In the genomic region with DNA sequence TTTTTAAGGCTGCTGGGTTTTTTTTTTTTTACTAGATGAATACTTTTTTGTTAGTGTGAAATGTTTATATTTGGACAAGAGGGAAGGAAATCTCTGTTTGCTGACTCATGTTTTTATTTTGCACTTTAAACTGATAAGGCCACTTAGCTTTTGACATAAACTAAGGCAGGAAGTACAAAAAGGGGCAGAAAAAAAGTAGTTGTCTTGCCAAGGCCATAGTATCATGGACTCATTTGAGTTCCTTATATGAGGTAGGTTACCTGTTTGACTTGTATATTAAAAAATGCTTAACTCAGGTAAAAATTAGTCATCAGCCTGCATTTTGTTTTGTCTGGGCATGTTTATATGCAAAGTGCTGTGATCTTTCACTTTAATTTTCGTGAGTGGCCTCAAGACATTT, we compare ENCODE assay signal across 16 cellular contexts. TPM values are rescaled to one million over a fixed set of nuclear protein-coding genes. Genes with fewer than 3 reads are reported as not detected.
DNase-seq lines count a peak whose midpoint lies in the region; ATAC-seq and TF ChIP-seq lines count a peak whose summit lies in the region.
"Had no signal": no experiment of that assay in that cellular context is flagged by ENCODE, and none has a peak within 500 bp of the region (broad histone marks: within the 10 kb centered on the region; RNA-seq: fewer than 3 reads in every experiment).

No MANE protein-coding gene starts in this region.

- peaks cover 11% of the 10 kb centered on the region for H3K9me3 Mint-ChIP-seq in activated T-cell treated with anti-CD3 and anti-CD28 coated beads, Interleukin-2, amount 50 U/mL, for 4 hours

- H3K27ac ChIP-seq in RWPE2 (ENCODE audit: poor library complexity, severe bottlenecking) (peak overlapping the region; percentile 74), gastrocnemius medialis (peak overlapping the region in 3 of 4 donors; percentile 32 to 51 (median 44))
- H3K27ac ChIP-seq: cardiac muscle cell, SK-N-MC had no signal

- no peaks in the 10 kb centered on the region for H3K4me1 Mint-ChIP-seq in activated T-cell treated with anti-CD3 and anti-CD28 coated beads, Interleukin-2, amount 50 U/mL, for 4 hours (ENCODE audit: low read depth)

- in situ Hi-C loops in gastrocnemius medialis (cut with MboI; ENCODE audit: low sequenced_read_pairs in 4 of 4): no loop called here

- ATAC-seq in RWPE2 (ENCODE audit: low read depth) (peak; percentile 96), gastrocnemius medialis (no peak), HG03378 (IDR thresholded peaks at IDR 0.05; ENCODE audit: unreplicated experiment) (no peak)
- no peak for ATAC-seq in activated T-cell treated with anti-CD3 and anti-CD28 coated beads, Interleukin-2, amount 50 U/mL, for 4 hours

- H3K9me3 ChIP-seq in RWPE2 (ENCODE audit: severe bottlenecking) (peaks cover 18% of the 10 kb centered on the region), gastrocnemius medialis (peaks cover 0 to 6% (median 0%) of the 10 kb centered on the region in 3 donors)

- H3K4me3 ChIP-seq in RWPE2 (ENCODE audit: severe bottlenecking) (no peak overlapping the region), fibroblast of pulmonary artery (replicated peaks; ENCODE audit: low read depth, low read length) (no peak overlapping the region), gastrocnemius medialis (no peak overlapping the region)
- H3K4me3 ChIP-seq: cardiac muscle cell, SK-N-MC, stomach had no signal

- H3K4me1 ChIP-seq in RWPE2 (ENCODE audit: insufficient read depth, poor library complexity, severe bottlenecking): peaks cover 27% of the 10 kb centered on the region
- peaks cover 24 to 29% of the 10 kb centered on the region in 2 donors for H3K4me1 ChIP-seq in gastrocnemius medialis
- H3K4me1 ChIP-seq: Caco-2 had no signal

- H3K36me3 Mint-ChIP-seq in activated T-cell treated with anti-CD3 and anti-CD28 coated beads, Interleukin-2, amount 50 U/mL, for 4 hours (ENCODE audit: insufficient read depth): no peaks in the 10 kb centered on the region

- CTCF ChIA-PET in HEK293T (lab: Yijun Ruan, JAX): no interaction called here

- intact Hi-C loops in gastrocnemius medialis (cut with DNase I; ENCODE audit: low total_unique reads): no loop called here

- no peaks in the 10 kb centered on the region for H3K27me3 Mint-ChIP-seq in activated T-cell treated with anti-CD3 and anti-CD28 coated beads, Interleukin-2, amount 50 U/mL, for 4 hours (ENCODE audit: low read depth)

- H3K27me3 ChIP-seq in RWPE2 (ENCODE audit: insufficient read depth, poor library complexity, severe bottlenecking): no peaks in the 10 kb centered on the region
- no peaks in the 10 kb centered on the region for H3K27me3 ChIP-seq in gastrocnemius medialis
- H3K27me3 ChIP-seq: cardiac muscle cell, stomach had no signal

- DNase-seq in HCEC 1CT (peak; percentile 13), RWPE2 (ENCODE audit: low spot score) (no peak), fibroblast of pulmonary artery (ENCODE audit: low read depth) (peak; percentile 75), gastrocnemius medialis (no peak), HEK293T (ENCODE audit: extremely low spot score) (no peak), NCI-H774 (lab: John Stamatoyannopoulos, UW) (no peak)
- DNase-seq in activated T-cell treated with anti-CD3 and anti-CD28 coated beads, Interleukin-2, amount 50 U/mL, for 4 hours: no peak
- DNase-seq: activated T-cell treated with anti-CD3 and anti-CD28 coated beads, Interleukin-2, amount 50 U/mL, for 48 hours; Caco-2; NCI-H1105 treated with DMSO at 0.1 percent for 48 hours; NCI-H524 treated with DMSO at 0.1 percent for 48 hours; stimulated activated CD4-positive, alpha-beta T cell treated with anti-CD3 and anti-CD28 coated beads, Interleukin-4, amount 100 ng/mL, for 24 hours; stomach had no signal

- TF ChIP-seq CTCF in RWPE2 (IDR thresholded peaks at IDR 0.05; ENCODE audit: poor library complexity, severe bottlenecking) (no peak), fibroblast of pulmonary artery (IDR thresholded peaks at IDR 0.05; ENCODE audit: low read length, missing control alignments) (no peak), gastrocnemius medialis (IDR thresholded peaks at IDR 0.05 in 4 of 5, conservative IDR thresholded peaks at IDR 0.05 in 1 of 5) (no peak)

- H3K36me3 ChIP-seq in RWPE2 (ENCODE audit: low read depth) (peaks cover 4% of the 10 kb centered on the region; the same call in 1 of the 2 replicates), gastrocnemius medialis (no peaks in the 10 kb centered on the region)
- H3K36me3 ChIP-seq: cardiac muscle cell, stomach had no signal

- H3K4me3 Mint-ChIP-seq in activated T-cell treated with anti-CD3 and anti-CD28 coated beads, Interleukin-2, amount 50 U/mL, for 4 hours: no peak overlapping the region

- no peak for TF ChIP-seq POLR2A in gastrocnemius medialis (IDR thresholded peaks at IDR 0.05)

- POLR2A ChIA-PET in HEK293T (lab: Yijun Ruan, JAX): no interaction called here

TF ChIP-seq in HEK293T, 16 proteins besides CTCF, POLR2A, EP300 and RAD21:
- no peak for TF ChIP-seq TARDBP (IDR thresholded peaks at IDR 0.05)
- TF ChIP-seq FOXM1 (IDR thresholded peaks at IDR 0.05; ENCODE audit: borderline replicate concordance): no peak
- TF ChIP-seq CTBP1 (IDR thresholded peaks at IDR 0.05; ENCODE audit: borderline replicate concordance): no peak
- no peak for TF ChIP-seq LEF1 (IDR thresholded peaks at IDR 0.05; ENCODE audit: borderline replicate concordance)
- TF ChIP-seq ARNT (IDR thresholded peaks at IDR 0.05): no peak
- TF ChIP-seq, protein P1, sequence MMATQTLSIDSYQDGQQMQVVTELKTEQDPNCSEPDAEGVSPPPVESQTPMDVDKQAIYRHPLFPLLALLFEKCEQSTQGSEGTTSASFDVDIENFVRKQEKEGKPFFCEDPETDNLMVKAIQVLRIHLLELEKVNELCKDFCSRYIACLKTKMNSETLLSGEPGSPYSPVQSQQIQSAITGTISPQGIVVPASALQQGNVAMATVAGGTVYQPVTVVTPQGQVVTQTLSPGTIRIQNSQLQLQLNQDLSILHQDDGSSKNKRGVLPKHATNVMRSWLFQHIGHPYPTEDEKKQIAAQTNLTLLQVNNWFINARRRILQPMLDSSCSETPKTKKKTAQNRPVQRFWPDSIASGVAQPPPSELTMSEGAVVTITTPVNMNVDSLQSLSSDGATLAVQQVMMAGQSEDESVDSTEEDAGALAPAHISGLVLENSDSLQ (IDR thresholded peaks at IDR 0.05): no peak
- no peak for TF ChIP-seq BHLHE40 (IDR thresholded peaks at IDR 0.05; ENCODE audit: borderline replicate concordance)
- TF ChIP-seq NFRKB (IDR thresholded peaks at IDR 0.05): no peak
- TF ChIP-seq FOXA1 (IDR thresholded peaks at IDR 0.05): no peak

RNA-seq across cellular contexts. Expression of a gene that starts 26.0 kb away (rescaled TPM):
- total RNA-seq in gastrocnemius medialis: 10 to 100 TPM; 19.9 to 33.9 (median 21.7) TPM
- total RNA-seq in activated T-cell treated with anti-CD3 and anti-CD28 coated beads, Interleukin-2, amount 50 U/mL, for 4 hours: 1 to 10 TPM; 1.9 to 2.4 (median 2.3) TPM

Comparison
In these comparisons a context has a peak if more than half of its experiments do, and no peak if none do; other contexts are left out.
1. DNase-seq: peak in HCEC 1CT (single experiment) and fibroblast of pulmonary artery (single experiment); none in RWPE2 (single experiment), gastrocnemius medialis (0 of 2), HEK293T (single experiment), NCI-H774 (single experiment) and activated T-cell treated with anti-CD3 and anti-CD28 coated beads, Interleukin-2, amount 50 U/mL, for 4 hours (single experiment).
2. RNA of a gene that starts 26.0 kb away (total RNA-seq): 19.9 to 33.9 TPM in gastrocnemius medialis; 1.9 to 2.4 TPM in activated T-cell treated with anti-CD3 and anti-CD28 coated beads, Interleukin-2, amount 50 U/mL, for 4 hours; every median in the first group is over 4 times any median in the second.